16 cellular contexts compared by ENCODE assay signal in genomic region chr12:92546259-92546825, GRCh38.
A peak's percentile ranks its signal among the peaks of the same experiment; 100 is the strongest.
DNase-seq lines count a peak whose midpoint lies in the region; ATAC-seq lines count a peak whose summit lies in the region.
"Had no signal": no experiment of that assay in that cellular context is flagged by ENCODE, and none has a peak within 500 bp of the region (broad histone marks: within the 10 kb centered on the region; RNA-seq: fewer than 3 reads in every experiment).

No MANE protein-coding gene starts in this region.

- H3K9me3 Mint-ChIP-seq in activated T-helper 17 cell treated with anti-CD3 and anti-CD28 coated beads, Interleukin-2, amount 50 U/mL, for 72 hours: peaks cover 7% of the 10 kb centered on the region

- no peaks in the 10 kb centered on the region for H3K27me3 Mint-ChIP-seq in activated T-helper 17 cell treated with anti-CD3 and anti-CD28 coated beads, Interleukin-2, amount 50 U/mL, for 72 hours
- H3K27me3 Mint-ChIP-seq: activated CD4-positive, alpha-beta T cell treated with anti-CD3 and anti-CD28 coated beads for 36 hours; activated naive CD8-positive, alpha-beta T cell treated with anti-CD3 and anti-CD28 coated beads for 36 hours had no signal

- H3K27ac Mint-ChIP-seq in activated T-helper 17 cell treated with anti-CD3 and anti-CD28 coated beads, Interleukin-2, amount 50 U/mL, for 72 hours: no peak overlapping the region
- H3K27ac Mint-ChIP-seq: activated CD4-positive, alpha-beta T cell treated with anti-CD3 and anti-CD28 coated beads for 36 hours; activated naive CD8-positive, alpha-beta T cell treated with anti-CD3 and anti-CD28 coated beads for 36 hours; GM23338 had no signal

- DNase-seq in left lobe of liver (ENCODE audit: low spot score): no peak
- no peak for DNase-seq in LoVo (ENCODE audit: low spot score)
- DNase-seq in COR-L47 (lab: John Stamatoyannopoulos, UW): no peak
- DNase-seq: activated CD4-positive, alpha-beta T cell treated with anti-CD3 and anti-CD28 coated beads for 36 hours; activated naive CD8-positive, alpha-beta T cell treated with anti-CD3 and anti-CD28 coated beads for 36 hours; foreskin melanocyte; IMR-90; NCI-H1092; occipital lobe; T-helper 2 cell had no signal

- H3K36me3 Mint-ChIP-seq in activated T-helper 17 cell treated with anti-CD3 and anti-CD28 coated beads, Interleukin-2, amount 50 U/mL, for 72 hours (ENCODE audit: low read depth): no peaks in the 10 kb centered on the region

- ATAC-seq in GM18498 (IDR thresholded peaks at IDR 0.05; ENCODE audit: unreplicated experiment) (peak; percentile 28), GM21381 (IDR thresholded peaks at IDR 0.05; ENCODE audit: unreplicated experiment) (peak; percentile 35), HG03139 (IDR thresholded peaks at IDR 0.05; ENCODE audit: unreplicated experiment) (peak; percentile 27), left lobe of liver (peak; percentile 62), GM21723 (IDR thresholded peaks at IDR 0.05; ENCODE audit: unreplicated experiment) (no peak)
- ATAC-seq in activated T-helper 17 cell treated with anti-CD3 and anti-CD28 coated beads, Interleukin-2, amount 50 U/mL, for 72 hours (replicated peaks): no peak
- ATAC-seq: activated CD4-positive, alpha-beta T cell treated with anti-CD3 and anti-CD28 coated beads for 36 hours; GM23338 had no signal

- no peak overlapping the region for H3K4me3 Mint-ChIP-seq in activated T-helper 17 cell treated with anti-CD3 and anti-CD28 coated beads, Interleukin-2, amount 50 U/mL, for 72 hours
- H3K4me3 Mint-ChIP-seq: activated CD4-positive, alpha-beta T cell treated with anti-CD3 and anti-CD28 coated beads for 36 hours; activated naive CD8-positive, alpha-beta T cell treated with anti-CD3 and anti-CD28 coated beads for 36 hours; GM23338 had no signal

- H3K4me1 Mint-ChIP-seq in activated T-helper 17 cell treated with anti-CD3 and anti-CD28 coated beads, Interleukin-2, amount 50 U/mL, for 72 hours: peaks cover 11% of the 10 kb centered on the region

Comparison
In these comparisons a context has a peak if more than half of its experiments do, and no peak if none do; other contexts are left out.
1. ATAC-seq: peak in GM18498 (single experiment), GM21381 (single experiment), HG03139 (single experiment) and left lobe of liver (single experiment); none in GM21723 (single experiment) and activated T-helper 17 cell treated with anti-CD3 and anti-CD28 coated beads, Interleukin-2, amount 50 U/mL, for 72 hours (single experiment).